9 cellular contexts compared by ENCODE assay signal in genomic region chr21:32916522-32917099, GRCh38.
A peak's percentile ranks its signal among the peaks of the same experiment; 100 is the strongest.
DNase-seq lines count a peak whose midpoint lies in the region; ATAC-seq, FAIRE-seq and TF ChIP-seq lines count a peak whose summit lies in the region.
"Had no signal": no experiment of that assay in that cellular context is flagged by ENCODE, and none has a peak within 500 bp of the region (broad histone marks: within the 10 kb centered on the region; RNA-seq: fewer than 3 reads in every experiment).

No MANE protein-coding gene starts in this region.

- H3K4me1 ChIP-seq in Caco-2 (no peaks in the 10 kb centered on the region), GM23338 (ENCODE audit: insufficient read depth) (peaks cover 5% of the 10 kb centered on the region; the same call in 1 of the 2 replicates), Panc1 (ENCODE audit: control insufficient read depth, insufficient read depth, low read length) (no peaks in the 10 kb centered on the region)

- intact Hi-C loops in Caco-2 (cut with micrococcal nuclease; ENCODE audit: unreplicated experiment): loop anchor here (5.0 kb wide), 1 partner anchor 84 kb away; no protein-coding TSS in a partner anchor
- intact Hi-C loops in Panc1 (cut with micrococcal nuclease; ENCODE audit: unreplicated experiment): loop anchor here (10.0 kb wide), 1 partner anchor 82 kb away; no protein-coding TSS in a partner anchor

- H3K27ac ChIP-seq in GM23338 (ENCODE audit: low read depth) (no peak overlapping the region), Panc1 (ENCODE audit: low read length) (no peak overlapping the region)

- H3K36me3 ChIP-seq in Caco-2 (ENCODE audit: control insufficient read depth, insufficient read depth, low read length): no peaks in the 10 kb centered on the region
- H3K36me3 ChIP-seq in GM23338 (ENCODE audit: insufficient read depth): no peaks in the 10 kb centered on the region
- H3K36me3 ChIP-seq in Panc1 (ENCODE audit: control insufficient read depth, insufficient read depth, low read length): no peaks in the 10 kb centered on the region

- peak; percentile 22 to 32 for TF ChIP-seq CTCF in Caco-2 (IDR thresholded peaks at IDR 0.05; ENCODE audit: insufficient read depth in 1 of 2, low read depth in 1 of 2, low read length in 1 of 2, severe bottlenecking in 1 of 2, unreplicated experiment in 1 of 2)
- peak; percentile 52 for TF ChIP-seq CTCF in GM23338 (conservative IDR thresholded peaks at IDR 0.05; ENCODE audit: low read depth in 2 of 2)
- 0 out of 2 replicates have a peak, but pooled peaks have one; percentile 19 for TF ChIP-seq CTCF in Panc1 (IDR thresholded peaks at IDR 0.05)
- peak; percentile 21 for TF ChIP-seq CTCF in glutamatergic neuron (IDR thresholded peaks at IDR 0.05; ENCODE audit: partially characterized antibody, unreplicated experiment)

- peaks cover 11% of the 10 kb centered on the region for H3K9me3 Mint-ChIP-seq in Caco-2 (ENCODE audit: unreplicated experiment)
- peaks cover 17% of the 10 kb centered on the region for H3K9me3 Mint-ChIP-seq in GM23338
- H3K9me3 Mint-ChIP-seq in glutamatergic neuron (ENCODE audit: unreplicated experiment): peaks cover 8% of the 10 kb centered on the region
- no peaks in the 10 kb centered on the region for H3K9me3 Mint-ChIP-seq in activated T-helper 17 cell treated with anti-CD3 and anti-CD28 coated beads, Interleukin-2, amount 50 U/mL, for 72 hours
- H3K9me3 Mint-ChIP-seq: stimulated activated naive CD8-positive, alpha-beta T cell treated with anti-CD3 and anti-CD28 coated beads, Interleukin-15, Interleukin-2, amounts not matched to agents 100 ng/mL and 50 ng/mL, for 24 hours had no signal

- H3K36me3 Mint-ChIP-seq in Caco-2 (ENCODE audit: insufficient read depth, unreplicated experiment) (no peaks in the 10 kb centered on the region), GM23338 (ENCODE audit: low read depth) (peaks cover 10% of the 10 kb centered on the region; the same call in 2 of the 3 replicates), glutamatergic neuron (ENCODE audit: unreplicated experiment) (peaks cover 14% of the 10 kb centered on the region)
- H3K36me3 Mint-ChIP-seq in activated T-helper 17 cell treated with anti-CD3 and anti-CD28 coated beads, Interleukin-2, amount 50 U/mL, for 72 hours (ENCODE audit: low read depth): no peaks in the 10 kb centered on the region

- DNase-seq in Caco-2 (peak in 1 of 2 experiments; percentile 28), GM23338 (ENCODE audit: low spot score) (peak; percentile 37), Panc1 (ENCODE audit: low read depth, low spot score) (no peak), glutamatergic neuron (no peak), frontal cortex (ENCODE audit: low spot score in 2 of 2) (no peak)
- DNase-seq: cortex of kidney had no signal

- H3F3A ChIP-seq in GM23338 (replicated peaks; ENCODE audit: low read depth): no peaks in the 10 kb centered on the region

- POLR2A ChIA-PET in Caco-2 (lab: Charles Lee) (no interaction called here), Panc1 (lab: Charles Lee) (no interaction called here)

- H3K4me1 Mint-ChIP-seq in Caco-2 (ENCODE audit: low read depth, unreplicated experiment): no peaks in the 10 kb centered on the region
- H3K4me1 Mint-ChIP-seq in GM23338: peaks cover 14% of the 10 kb centered on the region
- H3K4me1 Mint-ChIP-seq in glutamatergic neuron (ENCODE audit: low read depth, unreplicated experiment): peaks cover 16% of the 10 kb centered on the region
- peaks cover 19% of the 10 kb centered on the region for H3K4me1 Mint-ChIP-seq in activated T-helper 17 cell treated with anti-CD3 and anti-CD28 coated beads, Interleukin-2, amount 50 U/mL, for 72 hours

- no peak overlapping the region for H3K4me2 ChIP-seq in GM23338

- no peaks in the 10 kb centered on the region for H3K9me3 ChIP-seq in Caco-2
- no peaks in the 10 kb centered on the region for H3K9me3 ChIP-seq in Panc1 (ENCODE audit: control insufficient read depth, insufficient read depth, low read depth, low read length)

- in situ Hi-C loops in Panc1 (cut with HindIII; ENCODE audit: low pct_unique_long_range_greater_than_20kb, low sequenced_read_pairs): no loop called here

- H3K4me3 ChIP-seq in Caco-2 (ENCODE audit: low read depth, low read length) (no peak overlapping the region), GM23338 (no peak overlapping the region), Panc1 (ENCODE audit: low read depth in 2 of 2, low read length in 2 of 2) (no peak overlapping the region)

- ATAC-seq in GM23338 (no peak), Panc1 (no peak), HG02885 (IDR thresholded peaks at IDR 0.05; ENCODE audit: poor library complexity, unreplicated experiment) (no peak)
- no peak for ATAC-seq in activated T-helper 17 cell treated with anti-CD3 and anti-CD28 coated beads, Interleukin-2, amount 50 U/mL, for 72 hours (replicated peaks)

- no peaks in the 10 kb centered on the region for H3K79me2 ChIP-seq in GM23338 (replicated peaks; ENCODE audit: insufficient read depth)

- H3K27me3 Mint-ChIP-seq in Caco-2 (ENCODE audit: insufficient read depth, unreplicated experiment) (peaks cover 13% of the 10 kb centered on the region), GM23338 (ENCODE audit: insufficient read depth, low read depth, poor library complexity) (peaks cover 4% of the 10 kb centered on the region), glutamatergic neuron (ENCODE audit: unreplicated experiment) (no peaks in the 10 kb centered on the region)
- H3K27me3 Mint-ChIP-seq in activated T-helper 17 cell treated with anti-CD3 and anti-CD28 coated beads, Interleukin-2, amount 50 U/mL, for 72 hours: no peaks in the 10 kb centered on the region
- H3K27me3 Mint-ChIP-seq: stimulated activated naive CD8-positive, alpha-beta T cell treated with anti-CD3 and anti-CD28 coated beads, Interleukin-15, Interleukin-2, amounts not matched to agents 100 ng/mL and 50 ng/mL, for 24 hours had no signal

- H3K4me3 Mint-ChIP-seq in Caco-2 (ENCODE audit: unreplicated experiment): no peak overlapping the region
- no peak overlapping the region for H3K4me3 Mint-ChIP-seq in GM23338
- no peak overlapping the region for H3K4me3 Mint-ChIP-seq in glutamatergic neuron (ENCODE audit: unreplicated experiment)
- H3K4me3 Mint-ChIP-seq in activated T-helper 17 cell treated with anti-CD3 and anti-CD28 coated beads, Interleukin-2, amount 50 U/mL, for 72 hours: no peak overlapping the region
- H3K4me3 Mint-ChIP-seq: stimulated activated naive CD8-positive, alpha-beta T cell treated with anti-CD3 and anti-CD28 coated beads, Interleukin-15, Interleukin-2, amounts not matched to agents 100 ng/mL and 50 ng/mL, for 24 hours had no signal

- H2AFZ ChIP-seq in GM23338: no peak overlapping the region

- FAIRE-seq in frontal cortex (lab: Jason Lieb, UNC): no peak

- 0 out of 2 replicates have a peak, but pooled peaks cover 6% of the 10 kb centered on the region for H3K9me2 ChIP-seq in GM23338 (ENCODE audit: insufficient read depth)

- H4K20me1 ChIP-seq in GM23338 (replicated peaks; ENCODE audit: insufficient read depth): no peaks in the 10 kb centered on the region

- H3K27ac Mint-ChIP-seq in Caco-2 (ENCODE audit: unreplicated experiment): no peak overlapping the region
- no peak overlapping the region for H3K27ac Mint-ChIP-seq in GM23338
- no peak overlapping the region for H3K27ac Mint-ChIP-seq in glutamatergic neuron (ENCODE audit: unreplicated experiment)
- no peak overlapping the region for H3K27ac Mint-ChIP-seq in activated T-helper 17 cell treated with anti-CD3 and anti-CD28 coated beads, Interleukin-2, amount 50 U/mL, for 72 hours
- H3K27ac Mint-ChIP-seq: stimulated activated naive CD8-positive, alpha-beta T cell treated with anti-CD3 and anti-CD28 coated beads, Interleukin-15, Interleukin-2, amounts not matched to agents 100 ng/mL and 50 ng/mL, for 24 hours had no signal

- BruUV-seq in Caco-2 (replicated peaks; lab: Mats Ljungman, UMichigan) (no TSS peak), Panc1 (replicated peaks; lab: Mats Ljungman, UMichigan) (no TSS peak)

- no peaks in the 10 kb centered on the region; the same call in 1 of the 2 replicates for H3K27me3 ChIP-seq in Caco-2 (replicated peaks; ENCODE audit: control insufficient read depth, insufficient read depth, low read length)
- H3K27me3 ChIP-seq in GM23338 (ENCODE audit: insufficient read depth): no peaks in the 10 kb centered on the region
- no peaks in the 10 kb centered on the region; the same call in 1 of the 2 replicates for H3K27me3 ChIP-seq in Panc1 (ENCODE audit: control insufficient read depth, insufficient read depth, low read length)

- CTCF ChIA-PET in Caco-2 (lab: Charles Lee): interaction anchor here (0.8 kb wide), 1 partner anchor 24 kb away, joined by 4 read pairs; no protein-coding TSS in a partner anchor
- CTCF ChIA-PET in Panc1 (lab: Charles Lee): no interaction called here

TF ChIP-seq in GM23338, 12 proteins besides CTCF, POLR2A, EP300 and RAD21:
- TF ChIP-seq STAT1 (IDR thresholded peaks at IDR 0.05; ENCODE audit: unreplicated experiment) (no peak), POLR2AphosphoS5 (IDR thresholded peaks at IDR 0.05; ENCODE audit: low read depth) (no peak), JUNB (IDR thresholded peaks at IDR 0.05; ENCODE audit: unreplicated experiment) (no peak), EZH2phosphoT487 (IDR thresholded peaks at IDR 0.05; ENCODE audit: unreplicated experiment) (no peak), CREB1 (CRISPR knock-in tag; IDR thresholded peaks at IDR 0.05; ENCODE audit: low read depth) (no peak), ZNF114 (CRISPR knock-in tag; IDR thresholded peaks at IDR 0.05) (no peak), EZH2 (IDR thresholded peaks at IDR 0.05; ENCODE audit: low read depth, unreplicated experiment) (no peak)
